In genomic region chr2:23663730-23664005, GRCh38 we compare ENCODE assay signal across 17 cellular contexts.
DNase-seq lines count a peak whose midpoint lies in the region; ATAC-seq and TF ChIP-seq lines count a peak whose summit lies in the region.
"Had no signal": no experiment of that assay in that cellular context is flagged by ENCODE, and none has a peak within 500 bp of the region (broad histone marks: within the 10 kb centered on the region; RNA-seq: fewer than 3 reads in every experiment).

No MANE protein-coding gene starts in this region.

- ATAC-seq in heart right ventricle (no peak), Right ventricle myocardium inferior (no peak), GM18511 (IDR thresholded peaks at IDR 0.05; ENCODE audit: unreplicated experiment) (no peak), HG02870 (IDR thresholded peaks at IDR 0.05; ENCODE audit: unreplicated experiment) (no peak)
- ATAC-seq: CD8-positive, alpha-beta T cell had no signal

- TF ChIP-seq EP300 in tibial nerve (IDR thresholded peaks at IDR 0.05): no peak

- intact Hi-C loops in heart right ventricle (cut with DNase I) (no loop called here), Right ventricle myocardium inferior (cut with DNase I) (no loop called here), esophagus squamous epithelium (cut with DNase I) (no loop called here)

- DNase-seq in heart right ventricle (no peak), Right ventricle myocardium inferior (ENCODE audit: missing footprints) (no peak), esophagus squamous epithelium (lab: John Stamatoyannopoulos, UW) (no peak), osteoblast (ENCODE audit: insufficient read length, low spot score, missing footprints) (no peak), tibial nerve (ENCODE audit: low spot score in 2 of 2) (no peak), nucleus accumbens (lab: John Stamatoyannopoulos, UW) (no peak)
- DNase-seq: activated CD4-positive, alpha-beta T cell treated with anti-CD3 and anti-CD28 coated beads, Interleukin-2, amount 50 U/mL, for 1 hour; CD8-positive, alpha-beta T cell; effector CD8-positive, alpha-beta T cell; EL; NCI-H2081 treated with DMSO at 0.1 percent for 48 hours; NCI-H524 treated with DMSO at 0.1 percent for 48 hours; small intestine had no signal

- H3K27ac ChIP-seq in heart right ventricle (no peak overlapping the region), esophagus squamous epithelium (peak overlapping the region in 1 of 4 donors; percentile 25), osteoblast (ENCODE audit: low read depth, low read length) (no peak overlapping the region), tibial nerve (peak overlapping the region in 2 of 4 donors; percentile 3 to 72)
- H3K27ac ChIP-seq: cardiac muscle cell, HL-60 had no signal

- 63 to 71% methylated on average over 5 of the region's 5 CpGs for WGBS in heart right ventricle, 2 donors
- 36 to 49% methylated on average over 5 of the region's 5 CpGs for WGBS in esophagus squamous epithelium, 2 donors
- 28 to 34% methylated on average over 5 of the region's 5 CpGs for WGBS in tibial nerve, 2 donors

- peaks cover 0 to 18% (median 8%) of the 10 kb centered on the region in 9 donors for H3K4me1 ChIP-seq in heart right ventricle
- peaks cover 8 to 25% (median 10%) of the 10 kb centered on the region in 3 donors for H3K4me1 ChIP-seq in esophagus squamous epithelium
- H3K4me1 ChIP-seq in osteoblast (ENCODE audit: insufficient read depth, low read length): no peaks in the 10 kb centered on the region
- peaks cover 0 to 33% (median 6%) of the 10 kb centered on the region in 4 donors for H3K4me1 ChIP-seq in tibial nerve

- TF ChIP-seq CTCF in heart right ventricle (IDR thresholded peaks at IDR 0.05) (no peak), esophagus squamous epithelium (IDR thresholded peaks at IDR 0.05) (no peak), osteoblast (IDR thresholded peaks at IDR 0.05; ENCODE audit: extremely low read depth, low read depth, low read length) (no peak), tibial nerve (IDR thresholded peaks at IDR 0.05) (no peak)

- TF ChIP-seq POLR2A in esophagus squamous epithelium (IDR thresholded peaks at IDR 0.05): no peak
- no peak for TF ChIP-seq POLR2A in tibial nerve (IDR thresholded peaks at IDR 0.05)

- H2AFZ ChIP-seq in osteoblast (ENCODE audit: low read length): no peak overlapping the region

- H3K9me3 ChIP-seq in heart right ventricle (no peaks in the 10 kb centered on the region), esophagus squamous epithelium (no peaks in the 10 kb centered on the region), osteoblast (ENCODE audit: low read depth, low read length) (no peaks in the 10 kb centered on the region), tibial nerve (no peaks in the 10 kb centered on the region)

- no peaks in the 10 kb centered on the region for H3K79me2 ChIP-seq in osteoblast (ENCODE audit: insufficient read depth, low read length)

- H3K36me3 ChIP-seq in heart right ventricle (no peaks in the 10 kb centered on the region), esophagus squamous epithelium (no peaks in the 10 kb centered on the region), osteoblast (ENCODE audit: insufficient read depth, low read length) (no peaks in the 10 kb centered on the region), tibial nerve (peaks cover 0 to 16% (median 0%) of the 10 kb centered on the region in 3 donors)
- H3K36me3 ChIP-seq: cardiac muscle cell had no signal

- H3K27me3 ChIP-seq in heart right ventricle (peaks cover 0 to 15% (median 0%) of the 10 kb centered on the region in 7 donors), esophagus squamous epithelium (peaks cover 0 to 4% (median 0%) of the 10 kb centered on the region in 4 donors), osteoblast (ENCODE audit: insufficient read depth, low read length) (peaks cover 4% of the 10 kb centered on the region), tibial nerve (no peaks in the 10 kb centered on the region)

- H3K4me3 ChIP-seq in heart right ventricle: peak overlapping the region in 9 of 10 donors; percentile 22 to 48 (median 36)
- H3K4me3 ChIP-seq in esophagus squamous epithelium: peak overlapping the region in 3 of 4 donors; percentile 27 to 57 (median 38)
- H3K4me3 ChIP-seq in osteoblast (ENCODE audit: insufficient read depth, low read length): no peak overlapping the region
- peak overlapping the region; percentile 10 to 47 (median 19) for H3K4me3 ChIP-seq in tibial nerve
- H3K4me3 ChIP-seq: cardiac muscle cell had no signal

- H4K20me1 ChIP-seq in osteoblast (ENCODE audit: insufficient read depth, low read length): no peaks in the 10 kb centered on the region

- peak overlapping the region; percentile 55 for H3K4me2 ChIP-seq in osteoblast (ENCODE audit: insufficient read depth, low read length)
